ENCODE assay signal across 8 cellular contexts in genomic region chr11:45045692-45046471, GRCh38.
DNase-seq lines count a peak whose midpoint lies in the region; ATAC-seq, FAIRE-seq and TF ChIP-seq lines count a peak whose summit lies in the region.

No MANE protein-coding gene starts in this region.

- ATAC-seq in GM18498 (IDR thresholded peaks at IDR 0.05; ENCODE audit: unreplicated experiment) (no peak), HG03460 (IDR thresholded peaks at IDR 0.05; ENCODE audit: unreplicated experiment) (no peak)

- intact Hi-C loops in posterior vena cava (cut with DNase I): no loop called here

- DNase-seq in ELR (ENCODE audit: low read depth): peak; percentile 41
- peak; percentile 28 for DNase-seq in RCC 7860 (ENCODE audit: low spot score)
- peak; percentile 71 for DNase-seq in fibroblast of the aortic adventitia (ENCODE audit: low read depth)
- peak; percentile 88 for DNase-seq in posterior vena cava (ENCODE audit: low spot score)
- DNase-seq in middle frontal gyrus (ENCODE audit: extremely low spot score, low spot score): no peak
- DNase-seq in retina: no peak

- H3K4me3 ChIP-seq in fibroblast of the aortic adventitia (ENCODE audit: low read depth, low read length): no peak overlapping the region

- TF ChIP-seq CTCF in fibroblast of the aortic adventitia (IDR thresholded peaks at IDR 0.05; ENCODE audit: insufficient read depth, low read length): no peak

- no peak for FAIRE-seq in RCC 7860 (lab: Jason Lieb, UNC)

Comparison
In these comparisons a context has a peak if more than half of its experiments do, and no peak if none do; other contexts are left out.
1. DNase-seq: peak in ELR (single experiment), RCC 7860 (single experiment), fibroblast of the aortic adventitia (single experiment) and posterior vena cava (single experiment); none in middle frontal gyrus (single experiment) and retina (single experiment).